1 cellular context compared by ENCODE assay signal in the genomic region with DNA sequence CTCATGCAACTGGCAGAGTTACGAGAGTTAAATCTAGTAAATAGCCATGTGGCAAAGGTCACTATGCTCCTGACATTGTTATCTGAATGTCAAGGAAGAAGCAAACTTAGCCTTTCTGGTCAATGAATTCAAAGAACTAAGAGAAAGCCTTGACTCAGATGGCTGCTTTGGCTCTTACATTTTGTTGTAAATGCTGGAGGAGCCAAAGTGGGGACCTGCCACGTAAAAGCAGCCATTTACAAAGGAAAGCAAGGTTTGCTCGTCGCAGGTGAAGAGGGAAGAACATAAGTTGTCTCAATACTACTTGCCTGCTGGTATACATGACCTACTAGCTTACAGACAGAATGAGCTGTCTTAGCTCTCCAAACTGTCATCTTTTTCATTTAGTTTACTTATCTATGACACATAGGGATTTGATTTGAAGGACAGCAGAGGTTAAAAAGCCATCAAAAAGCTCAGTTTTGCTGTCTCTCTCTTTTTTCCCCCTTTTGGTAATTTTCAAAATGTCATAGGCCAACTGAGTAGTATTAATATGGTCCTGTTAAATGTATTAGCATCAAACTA.
TF ChIP-seq lines count a peak whose summit lies in the region.

No MANE protein-coding gene starts in this region.

TF ChIP-seq in HepG2, 621 proteins besides CTCF, POLR2A, EP300 and RAD21 (continued from another document):
- TF ChIP-seq, protein P1, sequence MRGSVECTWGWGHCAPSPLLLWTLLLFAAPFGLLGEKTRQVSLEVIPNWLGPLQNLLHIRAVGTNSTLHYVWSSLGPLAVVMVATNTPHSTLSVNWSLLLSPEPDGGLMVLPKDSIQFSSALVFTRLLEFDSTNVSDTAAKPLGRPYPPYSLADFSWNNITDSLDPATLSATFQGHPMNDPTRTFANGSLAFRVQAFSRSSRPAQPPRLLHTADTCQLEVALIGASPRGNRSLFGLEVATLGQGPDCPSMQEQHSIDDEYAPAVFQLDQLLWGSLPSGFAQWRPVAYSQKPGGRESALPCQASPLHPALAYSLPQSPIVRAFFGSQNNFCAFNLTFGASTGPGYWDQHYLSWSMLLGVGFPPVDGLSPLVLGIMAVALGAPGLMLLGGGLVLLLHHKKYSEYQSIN (CRISPR knock-in tag; IDR thresholded peaks at IDR 0.05; ENCODE audit: borderline replicate concordance) = no peak
- TF ChIP-seq JUND (CRISPR knock-in tag; IDR thresholded peaks at IDR 0.05) = no peak
- TF ChIP-seq, protein P2, sequence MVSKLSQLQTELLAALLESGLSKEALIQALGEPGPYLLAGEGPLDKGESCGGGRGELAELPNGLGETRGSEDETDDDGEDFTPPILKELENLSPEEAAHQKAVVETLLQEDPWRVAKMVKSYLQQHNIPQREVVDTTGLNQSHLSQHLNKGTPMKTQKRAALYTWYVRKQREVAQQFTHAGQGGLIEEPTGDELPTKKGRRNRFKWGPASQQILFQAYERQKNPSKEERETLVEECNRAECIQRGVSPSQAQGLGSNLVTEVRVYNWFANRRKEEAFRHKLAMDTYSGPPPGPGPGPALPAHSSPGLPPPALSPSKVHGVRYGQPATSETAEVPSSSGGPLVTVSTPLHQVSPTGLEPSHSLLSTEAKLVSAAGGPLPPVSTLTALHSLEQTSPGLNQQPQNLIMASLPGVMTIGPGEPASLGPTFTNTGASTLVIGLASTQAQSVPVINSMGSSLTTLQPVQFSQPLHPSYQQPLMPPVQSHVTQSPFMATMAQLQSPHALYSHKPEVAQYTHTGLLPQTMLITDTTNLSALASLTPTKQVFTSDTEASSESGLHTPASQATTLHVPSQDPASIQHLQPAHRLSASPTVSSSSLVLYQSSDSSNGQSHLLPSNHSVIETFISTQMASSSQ (IDR thresholded peaks at IDR 0.05; ENCODE audit: low read depth) = no peak
- TF ChIP-seq, protein P2 (CRISPR knock-in tag; IDR thresholded peaks at IDR 0.05; ENCODE audit: borderline replicate concordance) = no peak
